9 cellular contexts compared by ENCODE assay signal in the genomic region with DNA sequence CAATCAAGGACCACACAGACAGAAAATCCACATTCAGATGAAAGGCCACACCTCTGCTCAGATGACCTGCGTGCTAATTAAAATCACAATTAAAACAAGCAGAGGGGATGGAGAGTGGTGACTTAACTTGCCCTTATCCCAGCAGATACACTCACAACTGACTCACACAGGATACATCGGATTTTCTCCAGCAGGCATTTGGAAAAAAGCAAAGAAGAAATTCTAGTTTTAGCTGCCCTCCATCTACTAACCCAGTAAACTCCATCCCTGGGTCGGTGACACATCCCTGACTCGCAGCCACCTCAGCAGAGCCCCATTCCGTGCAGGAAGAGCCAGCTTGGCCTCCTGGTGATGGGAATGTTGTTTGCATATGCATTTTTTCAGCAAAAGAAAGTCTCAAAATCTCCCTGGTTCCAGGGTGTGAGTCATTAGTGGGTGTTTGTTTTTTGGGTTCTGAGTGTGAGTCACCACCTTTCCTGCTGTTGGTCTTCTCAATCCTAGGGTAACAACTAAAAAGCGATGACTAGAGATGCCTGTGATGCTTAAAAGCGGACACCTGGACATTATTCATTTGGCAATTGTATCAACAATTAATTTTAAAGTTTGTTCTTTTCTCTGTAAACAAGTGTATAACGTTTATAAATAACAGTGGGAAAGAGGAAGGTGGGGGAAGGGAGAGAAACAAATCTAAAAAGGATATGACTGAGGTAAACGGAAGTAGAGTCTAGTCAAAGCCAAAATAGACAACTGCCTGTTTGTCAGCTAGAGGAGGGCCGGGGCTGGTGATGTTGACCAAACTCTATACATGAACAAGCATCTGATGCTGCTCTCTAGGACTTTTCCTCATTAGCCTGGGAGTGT.
A peak's percentile ranks its signal among the peaks of the same experiment; 100 is the strongest.
DNase-seq lines count a peak whose midpoint lies in the region; ATAC-seq and TF ChIP-seq lines count a peak whose summit lies in the region.
"Had no signal": no experiment of that assay in that cellular context is flagged by ENCODE, and none has a peak within 500 bp of the region (broad histone marks: within the 10 kb centered on the region; RNA-seq: fewer than 3 reads in every experiment).

No MANE protein-coding gene starts in this region.

- peak overlapping the region; percentile 96 for H3K27ac ChIP-seq in RWPE1

- POLR2A ChIA-PET in RWPE1 (lab: Yijun Ruan, JAX; ENCODE audit: low non-redundant PET): no interaction called here

- ATAC-seq in HG02938 (IDR thresholded peaks at IDR 0.05; ENCODE audit: unreplicated experiment): peak; percentile 77
- no peak for ATAC-seq in GM21526 (IDR thresholded peaks at IDR 0.05; ENCODE audit: low FRiP score, unreplicated experiment)

- DNase-seq in SIG-M5 treated with dmso at 0.1 percent for 504 hours (lab: John Stamatoyannopoulos, UW; ENCODE audit: unreplicated experiment) (peak; percentile 70), SIG-M5 (lab: John Stamatoyannopoulos, UW) (no peak), RWPE1 (ENCODE audit: low spot score) (peak; percentile 90), brain pericyte (ENCODE audit: low read depth, low spot score) (peak; percentile 94), inferior parietal cortex (ENCODE audit: extremely low spot score) (peak; percentile 44)
- peak; percentile 9 to 27 for DNase-seq in stimulated activated CD4-positive, alpha-beta T cell treated with anti-CD3 and anti-CD28 coated beads, Interleukin-2, amount 100 ng/mL, for 24 hours
- DNase-seq: DND-41 had no signal

- CTCF ChIA-PET in RWPE1 (lab: Yijun Ruan, JAX): no interaction called here

- TF ChIP-seq CTCF in RWPE1 (conservative IDR thresholded peaks at IDR 0.05; ENCODE audit: low read depth): no peak; the same call in 1 of the 2 replicates
